16 cellular contexts compared by ENCODE assay signal in genomic region chr4:184345573-184345922, GRCh38.
DNase-seq lines count a peak whose midpoint lies in the region; ATAC-seq and TF ChIP-seq lines count a peak whose summit lies in the region.
"Had no signal": no experiment of that assay in that cellular context is flagged by ENCODE, and none has a peak within 500 bp of the region (broad histone marks: within the 10 kb centered on the region; RNA-seq: fewer than 3 reads in every experiment).

No MANE protein-coding gene starts in this region.

- no peak overlapping the region for H3K27ac ChIP-seq in naive thymus-derived CD4-positive, alpha-beta T cell (ENCODE audit: low read depth, low read length)
- H3K27ac ChIP-seq: GM23248 had no signal

- H3K4me3 ChIP-seq in naive thymus-derived CD4-positive, alpha-beta T cell (ENCODE audit: low read length): no peak overlapping the region
- H3K4me3 ChIP-seq: dorsolateral prefrontal cortex, GM23248 had no signal

- ATAC-seq in stimulated activated naive CD8-positive, alpha-beta T cell treated with anti-CD3 and anti-CD28 coated beads, Interleukin-15, amount 100 ng/mL, for 72 hours: no peak
- peak; percentile 36 for ATAC-seq in naive thymus-derived CD4-positive, alpha-beta T cell
- no peak for ATAC-seq in GM21360 (IDR thresholded peaks at IDR 0.05; ENCODE audit: unreplicated experiment)

- DNase-seq in stimulated activated naive CD8-positive, alpha-beta T cell treated with anti-CD3 and anti-CD28 coated beads, Interleukin-15, amount 100 ng/mL, for 72 hours: no peak
- DNase-seq in glutamatergic neuron (peak; percentile 30), NCI-H345 (lab: John Stamatoyannopoulos, UW) (no peak), MCF 10A (ENCODE audit: unreplicated experiment) (no peak), inferior parietal cortex (ENCODE audit: extremely low spot score) (no peak)
- no peak for DNase-seq in naive thymus-derived CD4-positive, alpha-beta T cell
- DNase-seq: ACHN, dorsolateral prefrontal cortex, GDM1, GM23248, NCI-H2227 treated with DMSO at 0.1 percent for 48 hours, SHP77 treated with DMSO at 0.1 percent for 48 hours had no signal

- peak overlapping the region; percentile 5 for H3K27ac Mint-ChIP-seq in stimulated activated naive CD8-positive, alpha-beta T cell treated with anti-CD3 and anti-CD28 coated beads, Interleukin-15, Interleukin-2, amounts not matched to agents 100 ng/mL and 50 ng/mL, for 24 hours
- no peak overlapping the region for H3K27ac Mint-ChIP-seq in stimulated activated naive CD8-positive, alpha-beta T cell treated with anti-CD3 and anti-CD28 coated beads, Interleukin-15, amount 100 ng/mL, for 72 hours
- H3K27ac Mint-ChIP-seq in glutamatergic neuron (ENCODE audit: unreplicated experiment) (peak overlapping the region; percentile 89), MCF 10A (ENCODE audit: low read depth, unreplicated experiment) (no peak overlapping the region)
- no peak overlapping the region for H3K27ac Mint-ChIP-seq in naive thymus-derived CD4-positive, alpha-beta T cell
- H3K27ac Mint-ChIP-seq: activated naive CD4-positive, alpha-beta T cell treated with anti-CD3 and anti-CD28 coated beads for 36 hours had no signal

- H3K9me3 ChIP-seq in naive thymus-derived CD4-positive, alpha-beta T cell (ENCODE audit: control insufficient read depth in 2 of 3, low read length in 3 of 3): no peaks in the 10 kb centered on the region

- H3K9me3 Mint-ChIP-seq in stimulated activated naive CD8-positive, alpha-beta T cell treated with anti-CD3 and anti-CD28 coated beads, Interleukin-15, Interleukin-2, amounts not matched to agents 100 ng/mL and 50 ng/mL, for 24 hours: no peaks in the 10 kb centered on the region
- H3K9me3 Mint-ChIP-seq in stimulated activated naive CD8-positive, alpha-beta T cell treated with anti-CD3 and anti-CD28 coated beads, Interleukin-15, amount 100 ng/mL, for 72 hours: no peaks in the 10 kb centered on the region
- H3K9me3 Mint-ChIP-seq in glutamatergic neuron (ENCODE audit: unreplicated experiment) (peaks cover 6% of the 10 kb centered on the region), MCF 10A (ENCODE audit: unreplicated experiment) (no peaks in the 10 kb centered on the region)
- no peaks in the 10 kb centered on the region for H3K9me3 Mint-ChIP-seq in naive thymus-derived CD4-positive, alpha-beta T cell
- H3K9me3 Mint-ChIP-seq: activated naive CD4-positive, alpha-beta T cell treated with anti-CD3 and anti-CD28 coated beads for 36 hours; IgD-negative memory B cell had no signal

- H3K4me1 Mint-ChIP-seq in stimulated activated naive CD8-positive, alpha-beta T cell treated with anti-CD3 and anti-CD28 coated beads, Interleukin-15, Interleukin-2, amounts not matched to agents 100 ng/mL and 50 ng/mL, for 24 hours (ENCODE audit: low read depth): peaks cover 54% of the 10 kb centered on the region
- H3K4me1 Mint-ChIP-seq in stimulated activated naive CD8-positive, alpha-beta T cell treated with anti-CD3 and anti-CD28 coated beads, Interleukin-15, amount 100 ng/mL, for 72 hours: peaks cover 66% of the 10 kb centered on the region
- H3K4me1 Mint-ChIP-seq in glutamatergic neuron (ENCODE audit: low read depth, unreplicated experiment) (peaks cover 40% of the 10 kb centered on the region), MCF 10A (ENCODE audit: insufficient read depth, unreplicated experiment) (peaks cover 14% of the 10 kb centered on the region)
- H3K4me1 Mint-ChIP-seq in naive thymus-derived CD4-positive, alpha-beta T cell: peaks cover 4 to 29% (median 16%) of the 10 kb centered on the region in 7 donors

- no peaks in the 10 kb centered on the region for H3K27me3 ChIP-seq in naive thymus-derived CD4-positive, alpha-beta T cell (ENCODE audit: control insufficient read depth in 2 of 2, insufficient read depth in 2 of 2, low read length in 2 of 2)
- H3K27me3 ChIP-seq: dorsolateral prefrontal cortex had no signal

- no peaks in the 10 kb centered on the region for H3K36me3 ChIP-seq in naive thymus-derived CD4-positive, alpha-beta T cell (ENCODE audit: control insufficient read depth in 2 of 3, insufficient read depth in 3 of 3, low read length in 3 of 3)

- POLR2A ChIA-PET in naive thymus-derived CD4-positive, alpha-beta T cell (lab: Charles Lee): no interaction called here
- POLR2A ChIA-PET in MCF 10A (lab: Yijun Ruan, JAX): interaction anchor here (0.9 kb wide), 1 partner anchor 18 kb away, joined by 3 read pairs; no protein-coding TSS in a partner anchor

- TF ChIP-seq CTCF in glutamatergic neuron (IDR thresholded peaks at IDR 0.05; ENCODE audit: partially characterized antibody, unreplicated experiment): no peak
- TF ChIP-seq CTCF in MCF 10A (IDR thresholded peaks at IDR 0.05; ENCODE audit: unreplicated experiment): no peak

- peaks cover 3% of the 10 kb centered on the region for H3K27me3 Mint-ChIP-seq in stimulated activated naive CD8-positive, alpha-beta T cell treated with anti-CD3 and anti-CD28 coated beads, Interleukin-15, Interleukin-2, amounts not matched to agents 100 ng/mL and 50 ng/mL, for 24 hours
- peaks cover 15% of the 10 kb centered on the region for H3K27me3 Mint-ChIP-seq in stimulated activated naive CD8-positive, alpha-beta T cell treated with anti-CD3 and anti-CD28 coated beads, Interleukin-15, amount 100 ng/mL, for 72 hours
- H3K27me3 Mint-ChIP-seq in glutamatergic neuron (ENCODE audit: unreplicated experiment): peaks cover 2% of the 10 kb centered on the region
- no peaks in the 10 kb centered on the region for H3K27me3 Mint-ChIP-seq in naive thymus-derived CD4-positive, alpha-beta T cell
- no peaks in the 10 kb centered on the region for H3K27me3 Mint-ChIP-seq in MCF 10A (ENCODE audit: insufficient read depth, unreplicated experiment)

- no peaks in the 10 kb centered on the region for H3K36me3 Mint-ChIP-seq in stimulated activated naive CD8-positive, alpha-beta T cell treated with anti-CD3 and anti-CD28 coated beads, Interleukin-15, Interleukin-2, amounts not matched to agents 100 ng/mL and 50 ng/mL, for 24 hours (ENCODE audit: low read depth)
- no peaks in the 10 kb centered on the region for H3K36me3 Mint-ChIP-seq in glutamatergic neuron (ENCODE audit: unreplicated experiment)
- no peaks in the 10 kb centered on the region for H3K36me3 Mint-ChIP-seq in naive thymus-derived CD4-positive, alpha-beta T cell
- no peaks in the 10 kb centered on the region for H3K36me3 Mint-ChIP-seq in MCF 10A (ENCODE audit: insufficient read depth, unreplicated experiment)
- H3K36me3 Mint-ChIP-seq: IgD-negative memory B cell had no signal

- no peaks in the 10 kb centered on the region for H3K4me1 ChIP-seq in naive thymus-derived CD4-positive, alpha-beta T cell (ENCODE audit: control insufficient read depth in 2 of 2, insufficient read depth in 2 of 2, low read length in 2 of 2)

- intact Hi-C loops in naive thymus-derived CD4-positive, alpha-beta T cell (cut with micrococcal nuclease): loop anchor here in 1 of 2 donors (2.0 kb wide), 1 partner anchor 81 kb away; no protein-coding TSS in a partner anchor
- intact Hi-C loops in MCF 10A (cut with micrococcal nuclease): no loop called here

- no TSS peak for BruUV-seq in MCF 10A (replicated peaks; lab: Mats Ljungman, UMichigan)

- H3K4me3 Mint-ChIP-seq in stimulated activated naive CD8-positive, alpha-beta T cell treated with anti-CD3 and anti-CD28 coated beads, Interleukin-15, Interleukin-2, amounts not matched to agents 100 ng/mL and 50 ng/mL, for 24 hours: no peak overlapping the region
- H3K4me3 Mint-ChIP-seq in stimulated activated naive CD8-positive, alpha-beta T cell treated with anti-CD3 and anti-CD28 coated beads, Interleukin-15, amount 100 ng/mL, for 72 hours: no peak overlapping the region
- H3K4me3 Mint-ChIP-seq in glutamatergic neuron (ENCODE audit: unreplicated experiment) (peak overlapping the region; percentile 74), MCF 10A (ENCODE audit: unreplicated experiment) (no peak overlapping the region)
- H3K4me3 Mint-ChIP-seq in naive thymus-derived CD4-positive, alpha-beta T cell: peak overlapping the region in 1 of 10 donors; percentile 32
- H3K4me3 Mint-ChIP-seq: activated naive CD4-positive, alpha-beta T cell treated with anti-CD3 and anti-CD28 coated beads for 36 hours had no signal

- CTCF ChIA-PET in naive thymus-derived CD4-positive, alpha-beta T cell (lab: Charles Lee): no interaction called here
- CTCF ChIA-PET in MCF 10A (lab: Yijun Ruan, JAX): no interaction called here

Comparison
In these comparisons a context has a peak if more than half of its experiments do, and no peak if none do; other contexts are left out.
1. H3K27ac Mint-ChIP-seq: peak in stimulated activated naive CD8-positive, alpha-beta T cell treated with anti-CD3 and anti-CD28 coated beads, Interleukin-15, Interleukin-2, amounts not matched to agents 100 ng/mL and 50 ng/mL, for 24 hours (single experiment) and glutamatergic neuron (single experiment); none in stimulated activated naive CD8-positive, alpha-beta T cell treated with anti-CD3 and anti-CD28 coated beads, Interleukin-15, amount 100 ng/mL, for 72 hours (0 of 2), naive thymus-derived CD4-positive, alpha-beta T cell (0 of 9) and MCF 10A (single experiment).